In the genomic region with DNA sequence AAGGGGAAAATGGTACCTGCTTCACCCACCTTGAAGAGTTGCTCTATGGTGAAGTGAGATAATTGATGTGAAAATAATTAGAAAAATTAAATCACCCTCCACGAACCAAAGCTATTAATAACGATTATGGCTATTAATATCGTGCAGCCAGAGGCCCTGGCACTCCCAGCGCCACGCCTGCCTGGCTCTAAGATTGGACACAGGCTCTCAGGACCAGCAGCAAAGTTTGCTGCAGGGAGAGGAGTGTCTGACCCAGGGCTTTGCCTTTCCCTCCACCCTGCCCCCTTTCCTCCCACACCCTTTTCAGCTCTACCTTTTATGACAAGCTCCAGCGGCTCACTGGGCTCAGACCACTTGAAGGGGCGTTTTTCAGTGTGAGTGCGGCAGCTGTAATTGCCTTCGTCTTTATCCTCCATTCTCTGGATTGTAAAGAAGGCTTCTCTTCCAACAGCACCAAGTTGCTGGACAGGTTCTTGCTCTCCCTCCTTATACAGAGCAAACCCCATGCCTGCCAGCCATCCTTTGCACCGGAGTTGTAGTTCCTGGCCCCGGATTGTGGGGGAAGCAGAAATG, we compare ENCODE assay signal across 18 cellular contexts. TPM values are rescaled to one million over a fixed set of nuclear protein-coding genes. Genes with fewer than 3 reads are reported as not detected.
DNase-seq lines count a peak whose midpoint lies in the region; ATAC-seq and TF ChIP-seq lines count a peak whose summit lies in the region.
"Had no signal": no experiment of that assay in that cellular context is flagged by ENCODE, and none has a peak within 500 bp of the region (broad histone marks: within the 10 kb centered on the region; RNA-seq: fewer than 3 reads in every experiment).

No MANE protein-coding gene starts in this region.

- no peaks in the 10 kb centered on the region; the same call in 1 of the 2 replicates for H3K36me3 ChIP-seq in H7 (replicated peaks; ENCODE audit: control insufficient read depth, insufficient read depth, low read length)
- H3K36me3 ChIP-seq: HAP-1 had no signal

- no peaks in the 10 kb centered on the region for H3K9me3 Mint-ChIP-seq in nephron progenitor cell

- H3K27ac Mint-ChIP-seq in nephron progenitor cell = peak overlapping the region; percentile 86

- H3K4me3 ChIP-seq in H7 (ENCODE audit: insufficient read depth, low read depth, low read length) = no peak overlapping the region
- H3K4me3 ChIP-seq: HAP-1, SK-N-MC had no signal

- peaks cover 8% of the 10 kb centered on the region for H3K27me3 Mint-ChIP-seq in nephron progenitor cell (ENCODE audit: low read depth, poor library complexity)

- no peaks in the 10 kb centered on the region for H3K36me3 Mint-ChIP-seq in nephron progenitor cell (ENCODE audit: low read depth)

- H3K4me1 Mint-ChIP-seq in nephron progenitor cell = peaks cover 49% of the 10 kb centered on the region

- peak overlapping the region; percentile 62 for H3K4me3 Mint-ChIP-seq in nephron progenitor cell

- DNase-seq in NCI-H1417 (lab: John Stamatoyannopoulos, UW) (peak in 2 of 3 experiments; percentile 12 to 22), NCI-H1417 treated with DMSO at 0.1 percent for 48 hours (lab: John Stamatoyannopoulos, UW) (no peak), H7 (peak; percentile 30), NCI-H510A treated with DMSO at 0.1 percent for 48 hours (lab: John Stamatoyannopoulos, UW) (peak; percentile 36), nephron progenitor cell (peak; percentile 34), GM03348 (ENCODE audit: low spot score) (no peak)
- DNase-seq in activated CD4-positive, CD25-positive, alpha-beta regulatory T cell (lab: John Stamatoyannopoulos, UW) = no peak
- DNase-seq: AML-193, DMS79 treated with DMSO at 0.1 percent for 48 hours, IMR-90, NCI-H146, NCI-H2029 treated with DMSO at 0.1 percent for 48 hours, NCI-H226, NCI-H526 had no signal

- no peak for TF ChIP-seq CTCF in nephron progenitor cell (IDR thresholded peaks at IDR 0.05)

- ATAC-seq in GM21737 (IDR thresholded peaks at IDR 0.05; ENCODE audit: unreplicated experiment) = no peak
- ATAC-seq: Panc1 had no signal

- no peaks in the 10 kb centered on the region; the same call in 1 of the 2 replicates for H3K27me3 ChIP-seq in H7 (ENCODE audit: control insufficient read depth, insufficient read depth, low read length)

RNA-seq across cellular contexts. Expression of a gene that starts 11.5 kb away (rescaled TPM):
- 13.4 and 17.8 TPM in 2 replicates for total RNA-seq in H7 (2014; rRNA removed; shearing (Covaris generic))
- total RNA-seq: IMR-90 had no signal

Comparison
In these comparisons a context has a peak if more than half of its experiments do, and no peak if none do; other contexts are left out.
1. DNase-seq: peak in NCI-H1417 (2 of 3), H7 (single experiment), NCI-H510A treated with DMSO at 0.1 percent for 48 hours (single experiment) and nephron progenitor cell (single experiment); none in NCI-H1417 treated with DMSO at 0.1 percent for 48 hours (single experiment), activated CD4-positive, CD25-positive, alpha-beta regulatory T cell (0 of 4) and GM03348 (single experiment).